In genomic region chr21:45019076-45019886, GRCh38 we compare ENCODE assay signal across 8 cellular contexts. TPM values are rescaled to one million over a fixed set of nuclear protein-coding genes. Genes with fewer than 3 reads are reported as not detected.
DNase-seq lines count a peak whose midpoint lies in the region; ATAC-seq, FAIRE-seq and TF ChIP-seq lines count a peak whose summit lies in the region.

No MANE protein-coding gene starts in this region.

- ATAC-seq in activated B cell treated with CpG ODN at 0.5 μM for 24 hours (ENCODE audit: low read depth) (no peak), GM18868 (IDR thresholded peaks at IDR 0.05; ENCODE audit: unreplicated experiment) (no peak)
- ATAC-seq in activated CD8-positive, alpha-beta T cell treated with anti-CD3 and anti-CD28 coated beads for 36 hours: no peak

- intact Hi-C loops in activated B cell treated with CpG ODN at 0.5 μM for 24 hours (cut with micrococcal nuclease): loop anchor here (10.0 kb wide), 1 partner anchor 106 kb away; no protein-coding TSS in a partner anchor
- intact Hi-C loops in activated CD8-positive, alpha-beta T cell treated with anti-CD3 and anti-CD28 coated beads for 36 hours (cut with micrococcal nuclease): no loop called here

- H3K4me1 ChIP-seq in CD8-positive, alpha-beta memory T cell (ENCODE audit: insufficient read depth, low read length): no peaks in the 10 kb centered on the region
- peaks cover 45% of the 10 kb centered on the region for H3K4me1 ChIP-seq in skeletal muscle satellite cell (ENCODE audit: control insufficient read depth, insufficient read depth, low read length)

- no peak for FAIRE-seq in frontal cortex (lab: Jason Lieb, UNC)

- peaks cover 5 to 10% (median 6%) of the 10 kb centered on the region in 5 donors for H3K9me3 Mint-ChIP-seq in CD8-positive, alpha-beta memory T cell
- peaks cover 6% of the 10 kb centered on the region for H3K9me3 Mint-ChIP-seq in activated B cell treated with CpG ODN at 0.5 μM for 24 hours
- H3K9me3 Mint-ChIP-seq in activated CD8-positive, alpha-beta T cell treated with anti-CD3 and anti-CD28 coated beads for 36 hours: peaks cover 4% of the 10 kb centered on the region

- H3K27me3 ChIP-seq in CD8-positive, alpha-beta memory T cell (ENCODE audit: insufficient read depth, low read length, poor library complexity, severe bottlenecking): peaks cover 14% of the 10 kb centered on the region
- H3K27me3 ChIP-seq in skeletal muscle satellite cell (ENCODE audit: control insufficient read depth, insufficient read depth, low read length): no peaks in the 10 kb centered on the region

- H3K4me3 Mint-ChIP-seq in CD8-positive, alpha-beta memory T cell: peak overlapping the region in 5 of 7 donors; percentile 24 to 48 (median 34)
- peak overlapping the region; percentile 38 for H3K4me3 Mint-ChIP-seq in activated B cell treated with CpG ODN at 0.5 μM for 24 hours
- H3K4me3 Mint-ChIP-seq in activated CD8-positive, alpha-beta T cell treated with anti-CD3 and anti-CD28 coated beads for 36 hours: no peak overlapping the region

- peaks cover 34 to 50% of the 10 kb centered on the region in 2 donors for H3K27me3 Mint-ChIP-seq in CD8-positive, alpha-beta memory T cell
- H3K27me3 Mint-ChIP-seq in activated B cell treated with CpG ODN at 0.5 μM for 24 hours: peaks cover 37% of the 10 kb centered on the region
- H3K27me3 Mint-ChIP-seq in activated CD8-positive, alpha-beta T cell treated with anti-CD3 and anti-CD28 coated beads for 36 hours: peaks cover 25% of the 10 kb centered on the region

- H3K4me1 Mint-ChIP-seq in CD8-positive, alpha-beta memory T cell: peaks cover 5 to 8% (median 6%) of the 10 kb centered on the region in 3 donors
- H3K4me1 Mint-ChIP-seq in activated B cell treated with CpG ODN at 0.5 μM for 24 hours: peaks cover 11% of the 10 kb centered on the region
- H3K4me1 Mint-ChIP-seq in activated CD8-positive, alpha-beta T cell treated with anti-CD3 and anti-CD28 coated beads for 36 hours (ENCODE audit: low read depth): peaks cover 2% of the 10 kb centered on the region

- peaks cover 0 to 5% (median 0%) of the 10 kb centered on the region in 3 donors for H3K36me3 Mint-ChIP-seq in CD8-positive, alpha-beta memory T cell
- H3K36me3 Mint-ChIP-seq in activated B cell treated with CpG ODN at 0.5 μM for 24 hours (ENCODE audit: low read depth): peaks cover 3% of the 10 kb centered on the region
- H3K36me3 Mint-ChIP-seq in activated CD8-positive, alpha-beta T cell treated with anti-CD3 and anti-CD28 coated beads for 36 hours (ENCODE audit: low read depth): peaks cover 2% of the 10 kb centered on the region

- peak overlapping the region; percentile 74 for H3K9ac ChIP-seq in skeletal muscle satellite cell (ENCODE audit: low read depth, low read length)

- no peak overlapping the region for H3K27ac Mint-ChIP-seq in CD8-positive, alpha-beta memory T cell
- no peak overlapping the region for H3K27ac Mint-ChIP-seq in activated B cell treated with CpG ODN at 0.5 μM for 24 hours
- H3K27ac Mint-ChIP-seq in activated CD8-positive, alpha-beta T cell treated with anti-CD3 and anti-CD28 coated beads for 36 hours: no peak overlapping the region

- no peaks in the 10 kb centered on the region for H3K36me3 ChIP-seq in CD8-positive, alpha-beta memory T cell (ENCODE audit: insufficient read depth, low read length)
- no peaks in the 10 kb centered on the region for H3K36me3 ChIP-seq in skeletal muscle satellite cell (ENCODE audit: insufficient read depth, low read length)

- H3K9me3 ChIP-seq in CD8-positive, alpha-beta memory T cell (ENCODE audit: low read length): no peaks in the 10 kb centered on the region
- H3K9me3 ChIP-seq in iPS-18c (ENCODE audit: control insufficient read depth, insufficient read depth, low read length): peaks cover 2% of the 10 kb centered on the region
- peaks cover 5% of the 10 kb centered on the region for H3K9me3 ChIP-seq in skeletal muscle satellite cell (replicated peaks; ENCODE audit: low read length)

- no peak overlapping the region for H3K4me3 ChIP-seq in CD8-positive, alpha-beta memory T cell (ENCODE audit: low read length)
- H3K4me3 ChIP-seq in iPS-18c (ENCODE audit: insufficient read depth, low read depth, low read length) (0 out of 2 replicates have a peak overlapping the region, but pooled peaks have one; percentile 9), skeletal muscle satellite cell (ENCODE audit: low read length) (peak overlapping the region; percentile 57)

- peak overlapping the region; percentile 65 for H3K4me2 ChIP-seq in skeletal muscle satellite cell (ENCODE audit: low read length)

- DNase-seq in CD8-positive, alpha-beta memory T cell: peak in 1 of 5 donors; percentile 40
- DNase-seq in activated B cell treated with CpG ODN at 0.5 μM for 24 hours (no peak), kidney glomerular epithelial cell (lab: John Stamatoyannopoulos, UW) (no peak), frontal cortex (ENCODE audit: low spot score in 2 of 2) (no peak)
- DNase-seq in activated CD8-positive, alpha-beta T cell treated with anti-CD3 and anti-CD28 coated beads for 36 hours: no peak

- no peak overlapping the region for H3K27ac ChIP-seq in CD8-positive, alpha-beta memory T cell (ENCODE audit: low read depth, low read length)

- POLR2A ChIA-PET in CD8-positive, alpha-beta memory T cell (lab: Charles Lee): no interaction called here
- POLR2A ChIA-PET in activated B cell treated with CpG ODN at 0.5 μM for 24 hours (lab: Charles Lee): no interaction called here
- POLR2A ChIA-PET in activated CD8-positive, alpha-beta T cell treated with anti-CD3 and anti-CD28 coated beads for 36 hours (lab: Charles Lee): no interaction called here

- CTCF ChIA-PET in CD8-positive, alpha-beta memory T cell (lab: Charles Lee): no interaction called here
- CTCF ChIA-PET in activated B cell treated with CpG ODN at 0.5 μM for 24 hours (lab: Charles Lee): no interaction called here
- CTCF ChIA-PET in activated CD8-positive, alpha-beta T cell treated with anti-CD3 and anti-CD28 coated beads for 36 hours (lab: Charles Lee): no interaction called here

- TF ChIP-seq CTCF in activated B cell treated with CpG ODN at 0.5 μM for 24 hours (IDR thresholded peaks at IDR 0.05): no peak
- no peak for TF ChIP-seq CTCF in activated CD8-positive, alpha-beta T cell treated with anti-CD3 and anti-CD28 coated beads for 36 hours (IDR thresholded peaks at IDR 0.05)

RNA-seq across cellular contexts. Expression of gene ADARB1, which starts 55.1 kb away (rescaled TPM):
- 10 to 100 TPM; 28.9 to 29.5 TPM for total RNA-seq in CD8-positive, alpha-beta memory T cell
- 11.8 TPM for polyA plus RNA-seq in CD8-positive, alpha-beta memory T cell
- total RNA-seq in activated B cell treated with CpG ODN at 0.5 μM for 24 hours (21.6 and 22.6 TPM in 2 replicates), frontal cortex (19.2 TPM)
- 2.5 and 7.4 TPM in 2 replicates for total RNA-seq in skeletal muscle satellite cell (2012; rRNA removed)
- total RNA-seq in activated CD8-positive, alpha-beta T cell treated with anti-CD3 and anti-CD28 coated beads for 36 hours: 10 to 100 TPM; 36.2 to 37.1 TPM
